Comparison of ENCODE assay signal across 8 cellular contexts in the genomic region with DNA sequence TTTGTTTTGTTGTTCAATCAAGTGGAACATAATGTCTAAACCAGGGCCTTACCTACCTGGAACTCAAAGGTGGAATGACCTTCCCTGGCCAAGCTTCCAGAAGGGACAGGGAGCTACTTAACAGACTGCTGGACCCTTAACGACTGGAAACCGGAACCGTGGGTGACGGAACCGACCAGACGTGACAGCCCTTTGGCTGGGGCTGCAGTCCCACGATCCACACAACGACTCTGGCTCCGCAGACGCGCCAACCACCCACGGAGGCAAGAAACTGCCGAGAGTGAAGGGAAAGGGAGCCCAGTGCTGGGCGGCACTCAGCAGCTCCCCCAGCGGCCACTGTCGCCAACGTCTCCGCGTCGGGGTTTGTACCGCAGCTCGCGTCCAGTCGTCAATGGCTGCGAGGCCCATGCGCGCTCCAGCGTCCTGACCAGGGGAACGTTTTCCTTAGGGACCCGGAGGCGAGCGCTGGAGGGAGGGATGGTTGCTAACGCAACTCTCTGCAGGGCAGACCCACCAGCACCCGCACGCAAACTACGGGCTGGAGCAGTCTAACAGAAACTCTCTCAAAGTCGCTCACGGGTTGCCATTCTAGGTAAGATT. TPM values are rescaled to one million over a fixed set of nuclear protein-coding genes. Genes with fewer than 3 reads are reported as not detected.
DNase-seq lines count a peak whose midpoint lies in the region; FAIRE-seq and TF ChIP-seq lines count a peak whose summit lies in the region.

No MANE protein-coding gene starts in this region.

- H3K27ac Mint-ChIP-seq in endothelial cell (ENCODE audit: unreplicated experiment) (no peak overlapping the region), mesothelial cell of epicardium (peak overlapping the region; percentile 67), Caco-2 (ENCODE audit: unreplicated experiment) (no peak overlapping the region)

- H3K4me1 ChIP-seq in Caco-2, result peaks cover 42% of the 10 kb centered on the region

- H3K4me1 Mint-ChIP-seq in endothelial cell (ENCODE audit: unreplicated experiment), result no peaks in the 10 kb centered on the region
- H3K4me1 Mint-ChIP-seq in mesothelial cell of epicardium, result peaks cover 46% of the 10 kb centered on the region
- H3K4me1 Mint-ChIP-seq in Caco-2 (ENCODE audit: low read depth, unreplicated experiment), result peaks cover 25% of the 10 kb centered on the region

- H3K36me3 ChIP-seq in Caco-2 (ENCODE audit: control insufficient read depth, insufficient read depth, low read length), result peaks cover 1% of the 10 kb centered on the region; the same call in 1 of the 2 replicates

- POLR2A ChIA-PET in Caco-2 (lab: Charles Lee), result no interaction called here

- no TSS peak for BruUV-seq in Caco-2 (replicated peaks; lab: Mats Ljungman, UMichigan)

- no peaks in the 10 kb centered on the region for H3K27me3 ChIP-seq in Caco-2 (replicated peaks; ENCODE audit: control insufficient read depth, insufficient read depth, low read length)

- peak; percentile 72 for TF ChIP-seq CTCF in GM20000 (IDR thresholded peaks at IDR 0.05; ENCODE audit: extremely low read depth, missing control alignments)
- TF ChIP-seq CTCF in endothelial cell (IDR thresholded peaks at IDR 0.05; ENCODE audit: unreplicated experiment), result peak; percentile 79
- peak; percentile 52 for TF ChIP-seq CTCF in mesothelial cell of epicardium (IDR thresholded peaks at IDR 0.05; ENCODE audit: unreplicated experiment)
- TF ChIP-seq CTCF in Caco-2 (IDR thresholded peaks at IDR 0.05; ENCODE audit: insufficient read depth in 1 of 2, low read depth in 1 of 2, low read length in 1 of 2, severe bottlenecking in 1 of 2, unreplicated experiment in 1 of 2), result no peak

- no peak overlapping the region for H3K4me3 ChIP-seq in Caco-2 (ENCODE audit: low read depth, low read length)

- H3K36me3 Mint-ChIP-seq in endothelial cell (ENCODE audit: low read depth, unreplicated experiment) (no peaks in the 10 kb centered on the region), mesothelial cell of epicardium (no peaks in the 10 kb centered on the region), Caco-2 (ENCODE audit: insufficient read depth, unreplicated experiment) (peaks cover 6% of the 10 kb centered on the region)

- peak; percentile 74 for DNase-seq in GM20000 (ENCODE audit: low spot score)
- DNase-seq in activated CD8-positive, alpha-beta memory T cell treated with anti-CD3 and anti-CD28 coated beads, Interleukin-2, amount 50 U/mL, for 4 hours, result peak; percentile 79
- peak; percentile 88 for DNase-seq in endothelial cell (ENCODE audit: low spot score)
- peak; percentile 41 to 62 for DNase-seq in mesothelial cell of epicardium (ENCODE audit: low spot score in 2 of 2, unreplicated experiment in 2 of 2)
- peak; percentile 46 to 51 for DNase-seq in stimulated activated CD8-positive, alpha-beta memory T cell treated with anti-CD3 and anti-CD28 coated beads, Interleukin-4, amount 100 ng/mL, for 4 hours (ENCODE audit: low read depth in 2 of 2, low spot score in 1 of 2)
- no peak for DNase-seq in Caco-2
- DNase-seq in NCI-H446 treated with DMSO at 0.1 percent for 48 hours (lab: John Stamatoyannopoulos, UW), result no peak
- DNase-seq in HTR-8/SVneo (ENCODE audit: insufficient read length, low spot score), result no peak

- H3K4me3 Mint-ChIP-seq in endothelial cell (ENCODE audit: unreplicated experiment) (peak overlapping the region; percentile 51), mesothelial cell of epicardium (peak overlapping the region; percentile 49), Caco-2 (ENCODE audit: unreplicated experiment) (no peak overlapping the region)

- H3K9me3 ChIP-seq in Caco-2, result no peaks in the 10 kb centered on the region

- intact Hi-C loops in Caco-2 (cut with micrococcal nuclease; ENCODE audit: unreplicated experiment), result no loop called here

- H3K27me3 Mint-ChIP-seq in endothelial cell (ENCODE audit: unreplicated experiment) (peaks cover 5% of the 10 kb centered on the region), mesothelial cell of epicardium (ENCODE audit: low read depth) (no peaks in the 10 kb centered on the region), Caco-2 (ENCODE audit: insufficient read depth, unreplicated experiment) (no peaks in the 10 kb centered on the region)

- no peak for FAIRE-seq in HTR-8/SVneo (lab: Jason Lieb, UNC)

- CTCF ChIA-PET in Caco-2 (lab: Charles Lee), result no interaction called here

- H3K9me3 Mint-ChIP-seq in endothelial cell (ENCODE audit: unreplicated experiment) (no peaks in the 10 kb centered on the region), mesothelial cell of epicardium (no peaks in the 10 kb centered on the region), Caco-2 (ENCODE audit: unreplicated experiment) (peaks cover 27% of the 10 kb centered on the region)

RNA-seq across cellular contexts. Expression of gene KIF22, which starts 5.5 kb away (rescaled TPM):
- total RNA-seq in endothelial cell (ENCODE audit: unreplicated experiment) (40.7 TPM), mesothelial cell of epicardium (72.6 to 78.3 TPM (median 76.9 TPM) in 3 replicates), Caco-2 (2022) (134 and 152 TPM in 2 replicates)

RNA-seq across cellular contexts. Expression of gene ZG16, which starts 6.9 kb away (rescaled TPM):
- total RNA-seq in endothelial cell (ENCODE audit: unreplicated experiment) (not detected), mesothelial cell of epicardium (0.11 to 0.20 TPM (median 0.20 TPM) in 3 replicates), Caco-2 (2022) (1.4 and 1.9 TPM in 2 replicates)

RNA-seq across cellular contexts. Expression of gene MAZ, which starts 21.3 kb away (rescaled TPM):
- 407 TPM for total RNA-seq in endothelial cell (ENCODE audit: unreplicated experiment)
- total RNA-seq in mesothelial cell of epicardium, result 345 to 360 TPM (median 349 TPM) in 3 replicates
- 299 and 317 TPM in 2 replicates for total RNA-seq in Caco-2 (2022)

RNA-seq across cellular contexts. Expression of gene PRRT2, which starts 27.0 kb away (rescaled TPM):
- total RNA-seq in endothelial cell (ENCODE audit: unreplicated experiment) (15.0 TPM), mesothelial cell of epicardium (24.6 to 25.5 TPM (median 24.7 TPM) in 3 replicates), Caco-2 (2022) (3.6 and 3.9 TPM in 2 replicates)

RNA-seq across cellular contexts. Expression of gene PAGR1, which starts 31.0 kb away (rescaled TPM):
- total RNA-seq in endothelial cell (ENCODE audit: unreplicated experiment) (38.6 TPM), mesothelial cell of epicardium (42.3 to 43.8 TPM (median 43.2 TPM) in 3 replicates), Caco-2 (2022) (31.4 and 33.0 TPM in 2 replicates)

Comparison
In these comparisons a context has a peak if more than half of its experiments do, and no peak if none do; other contexts are left out.
1. DNase-seq: peak in GM20000 (single experiment), activated CD8-positive, alpha-beta memory T cell treated with anti-CD3 and anti-CD28 coated beads, Interleukin-2, amount 50 U/mL, for 4 hours (single experiment), endothelial cell (single experiment), mesothelial cell of epicardium (2 of 2) and stimulated activated CD8-positive, alpha-beta memory T cell treated with anti-CD3 and anti-CD28 coated beads, Interleukin-4, amount 100 ng/mL, for 4 hours (2 of 2); none in Caco-2 (0 of 2), NCI-H446 treated with DMSO at 0.1 percent for 48 hours (single experiment) and HTR-8/SVneo (single experiment).
2. CTCF ChIP-seq: peak in GM20000 (single experiment), endothelial cell (single experiment) and mesothelial cell of epicardium (single experiment); none in Caco-2 (0 of 2).